In the genomic region with DNA sequence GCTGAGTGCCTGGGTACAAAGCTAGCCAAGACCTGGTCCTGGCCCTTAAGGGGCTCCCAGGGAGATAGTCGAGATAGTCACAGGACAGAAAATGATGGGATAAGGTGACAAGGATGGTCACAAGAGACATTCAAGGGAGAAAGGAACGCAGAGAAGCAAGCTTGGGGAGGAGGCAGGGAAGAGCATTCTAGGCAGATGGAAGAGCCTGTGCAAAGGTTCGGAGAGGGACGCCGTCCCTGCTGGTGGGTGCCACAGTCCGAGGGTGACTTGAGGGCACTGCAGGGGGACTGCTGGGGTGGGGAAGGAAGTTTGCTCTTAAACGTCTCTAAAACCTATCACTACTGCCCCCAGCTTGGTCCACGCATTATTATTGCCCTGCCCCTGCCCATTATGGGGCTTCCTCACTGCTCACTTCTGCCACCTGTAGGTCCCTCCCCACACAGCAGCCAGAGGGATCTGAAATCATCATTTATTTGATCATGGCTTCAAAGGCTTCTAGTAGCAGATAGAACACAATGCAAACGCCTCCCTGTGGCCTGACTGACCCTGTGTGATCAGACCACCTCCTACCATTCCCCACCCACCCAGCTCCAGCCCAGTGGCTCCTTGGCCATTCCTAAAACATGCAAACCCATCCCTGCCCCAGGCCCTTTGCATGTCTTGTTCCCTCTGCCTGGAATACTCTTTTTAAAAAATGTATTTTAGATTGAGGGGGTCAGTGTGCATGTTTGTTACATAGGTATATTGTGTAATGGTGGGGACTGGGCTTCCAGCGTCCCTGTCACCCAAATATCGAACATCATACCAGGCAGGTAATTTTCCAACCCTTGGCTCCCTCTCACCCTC, we compare ENCODE assay signal across 1 cellular context.
TF ChIP-seq lines count a peak whose summit lies in the region.

No MANE protein-coding gene starts in this region.

TF ChIP-seq in liver, 16 proteins besides CTCF, POLR2A, EP300 and RAD21 (continued from another document):
- TF ChIP-seq ZBTB33 (IDR thresholded peaks at IDR 0.05): no peak
- TF ChIP-seq MAX (IDR thresholded peaks at IDR 0.05): no peak
- TF ChIP-seq HNF4G (IDR thresholded peaks at IDR 0.05): no peak
- no peak for TF ChIP-seq EGR1 (IDR thresholded peaks at IDR 0.05; ENCODE audit: low read depth in 2 of 2)
